ENCODE assay signal across 8 cellular contexts in the genomic region with DNA sequence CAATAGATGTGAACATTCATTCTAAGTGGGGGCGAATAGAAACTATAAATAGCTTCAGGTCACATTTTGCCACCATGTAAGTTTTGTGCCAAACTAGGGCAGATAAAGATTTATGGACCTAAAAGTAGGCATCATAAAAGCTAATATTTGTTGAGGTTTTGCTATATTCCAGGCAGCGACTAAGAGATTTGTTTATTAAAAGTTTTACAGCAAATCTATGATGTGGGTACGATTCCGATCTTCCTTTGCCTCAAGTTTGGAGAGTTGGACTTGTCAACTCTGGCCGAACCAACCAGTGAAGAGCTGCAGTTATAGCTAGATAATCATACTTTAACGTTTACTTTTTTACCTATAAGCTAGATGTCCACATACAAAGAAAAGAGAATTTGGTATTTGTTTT. TPM values are rescaled to one million over a fixed set of nuclear protein-coding genes. Genes with fewer than 3 reads are reported as not detected.
A peak's percentile ranks its signal among the peaks of the same experiment; 100 is the strongest.
DNase-seq lines count a peak whose midpoint lies in the region; ATAC-seq and TF ChIP-seq lines count a peak whose summit lies in the region.

No MANE protein-coding gene starts in this region.

- H3K9ac ChIP-seq in OCI-LY3 (ENCODE audit: low read length) (peak overlapping the region; percentile 97), endodermal cell (ENCODE audit: extremely low read depth, low read length, poor library complexity, severe bottlenecking) (peak overlapping the region; percentile 100)

- peaks cover 27% of the 10 kb centered on the region for H3K4me1 ChIP-seq in CD8-positive, alpha-beta T cell (ENCODE audit: insufficient read depth, low read length)
- H3K4me1 ChIP-seq in OCI-LY3 (ENCODE audit: low read length) (peaks cover 14% of the 10 kb centered on the region), endodermal cell (ENCODE audit: control insufficient read depth, insufficient read depth, low read length) (peaks cover 5% of the 10 kb centered on the region), osteoblast (ENCODE audit: insufficient read depth, low read length) (peaks cover 22% of the 10 kb centered on the region)

- H3K4me3 Mint-ChIP-seq in CD8-positive, alpha-beta T cell: peak overlapping the region; percentile 88
- H3K4me3 Mint-ChIP-seq in endodermal cell: peak overlapping the region; percentile 87

- H3K36me3 ChIP-seq in CD8-positive, alpha-beta T cell (ENCODE audit: insufficient read depth, low read length): peaks cover 2% of the 10 kb centered on the region
- H3K36me3 ChIP-seq in OCI-LY3 (replicated peaks; ENCODE audit: low read depth, low read length) (peaks cover 26% of the 10 kb centered on the region), endodermal cell (ENCODE audit: control insufficient read depth, insufficient read depth, low read length) (peaks cover 49% of the 10 kb centered on the region), osteoblast (ENCODE audit: insufficient read depth, low read length) (peaks cover 23% of the 10 kb centered on the region)

- intact Hi-C loops in CD8-positive, alpha-beta T cell (cut with DNase I, micrococcal nuclease): loop anchor here (2.0 to 10.0 kb wide), 9 partner anchors 18 to 1532 kb away; partner anchors contain the start of genes KTN1 (in 2 of the 2), FBXO34 (in 1 of the 2), PELI2 (in 1 of the 2) and SAMD4A (in 1 of the 2)

- CTCF ChIA-PET in CD8-positive, alpha-beta T cell (lab: Charles Lee): interaction anchor here (0.7 kb wide), 2 partner anchors 55 to 108 kb away, joined by 3 read pairs; no protein-coding TSS in a partner anchor

- H3K27me3 Mint-ChIP-seq in CD8-positive, alpha-beta T cell (ENCODE audit: low read depth): no peaks in the 10 kb centered on the region
- H3K27me3 Mint-ChIP-seq in endodermal cell (ENCODE audit: insufficient read depth): peaks cover 2% of the 10 kb centered on the region

- peak overlapping the region; percentile 100 for H3K4me3 ChIP-seq in CD8-positive, alpha-beta T cell (ENCODE audit: low read depth, low read length)
- H3K4me3 ChIP-seq in OCI-LY3 (ENCODE audit: low read length) (peak overlapping the region; percentile 94), endodermal cell (ENCODE audit: low read length) (peak overlapping the region; percentile 89), osteoblast (ENCODE audit: insufficient read depth, low read length) (peak overlapping the region; percentile 99)

- H3K27ac Mint-ChIP-seq in CD8-positive, alpha-beta T cell: peak overlapping the region; percentile 94
- H3K27ac Mint-ChIP-seq in endodermal cell: peak overlapping the region; percentile 98

- H2AFZ ChIP-seq in OCI-LY3 (ENCODE audit: low read depth, low read length): no peak overlapping the region
- H2AFZ ChIP-seq in osteoblast (ENCODE audit: low read length): no peak overlapping the region

- no peak for ATAC-seq in CD8-positive, alpha-beta T cell
- no peak for ATAC-seq in HG03354 (IDR thresholded peaks at IDR 0.05; ENCODE audit: poor library complexity, severe bottlenecking, unreplicated experiment)
- ATAC-seq in HG02798 (IDR thresholded peaks at IDR 0.05; ENCODE audit: poor library complexity, unreplicated experiment): no peak
- no peak for ATAC-seq in GM18867 (IDR thresholded peaks at IDR 0.05; ENCODE audit: unreplicated experiment)

- H3K4me1 Mint-ChIP-seq in CD8-positive, alpha-beta T cell (ENCODE audit: low read depth): peaks cover 51% of the 10 kb centered on the region
- H3K4me1 Mint-ChIP-seq in endodermal cell: peaks cover 22% of the 10 kb centered on the region

- no peak overlapping the region for H3K27ac ChIP-seq in CD8-positive, alpha-beta T cell (ENCODE audit: low read depth, low read length)
- H3K27ac ChIP-seq in OCI-LY3 (ENCODE audit: low read length): no peak overlapping the region
- H3K27ac ChIP-seq in endodermal cell (ENCODE audit: low read depth, low read length): no peak overlapping the region
- H3K27ac ChIP-seq in osteoblast (ENCODE audit: low read depth, low read length): peak overlapping the region; percentile 100

- no peaks in the 10 kb centered on the region for H3K9me3 ChIP-seq in CD8-positive, alpha-beta T cell (ENCODE audit: low read length)
- H3K9me3 ChIP-seq in OCI-LY3 (ENCODE audit: insufficient read depth, low read length) (no peaks in the 10 kb centered on the region), endodermal cell (ENCODE audit: control insufficient read depth, low read length) (peaks cover 5% of the 10 kb centered on the region), osteoblast (ENCODE audit: low read depth, low read length) (no peaks in the 10 kb centered on the region)

- no peaks in the 10 kb centered on the region for H3K9me3 Mint-ChIP-seq in CD8-positive, alpha-beta T cell
- H3K9me3 Mint-ChIP-seq in endodermal cell: no peaks in the 10 kb centered on the region

- H3K4me2 ChIP-seq in OCI-LY3 (ENCODE audit: low read length): peak overlapping the region; percentile 81
- peak overlapping the region; percentile 98 for H3K4me2 ChIP-seq in osteoblast (ENCODE audit: insufficient read depth, low read length)

- H4K20me1 ChIP-seq in OCI-LY3 (ENCODE audit: insufficient read depth, low read length) (peaks cover 54% of the 10 kb centered on the region), osteoblast (ENCODE audit: insufficient read depth, low read length) (peaks cover 37% of the 10 kb centered on the region)

- no peak for TF ChIP-seq CTCF in CD8-positive, alpha-beta T cell (IDR thresholded peaks at IDR 0.05)
- no peak for TF ChIP-seq CTCF in OCI-LY3 (IDR thresholded peaks at IDR 0.05; ENCODE audit: low read depth, low read length)
- TF ChIP-seq CTCF in endodermal cell (conservative IDR thresholded peaks at IDR 0.05): no peak
- no peak for TF ChIP-seq CTCF in osteoblast (IDR thresholded peaks at IDR 0.05; ENCODE audit: extremely low read depth, low read depth, low read length)

- H3K79me2 ChIP-seq in OCI-LY3 (ENCODE audit: low read length) (peaks cover 65% of the 10 kb centered on the region), osteoblast (ENCODE audit: insufficient read depth, low read length) (peaks cover 65% of the 10 kb centered on the region)

- no peak for DNase-seq in CD8-positive, alpha-beta T cell
- DNase-seq in endodermal cell (no peak), osteoblast (ENCODE audit: insufficient read length, low spot score, missing footprints) (no peak), foreskin melanocyte (no peak)

- POLR2A ChIA-PET in CD8-positive, alpha-beta T cell (lab: Charles Lee): interaction anchor here (1.4 to 3.3 kb wide), 2 partner anchors 22 to 27 kb away, joined by 6 to 16 read pairs; no protein-coding TSS in a partner anchor

- WGBS in endodermal cell (ENCODE audit: insufficient coverage in 1 of 2, insufficient read length in 1 of 2), 2 experiments: 87 to 93% methylated on average over 6 of the region's 6 CpGs

- no peaks in the 10 kb centered on the region for H3K27me3 ChIP-seq in CD8-positive, alpha-beta T cell (ENCODE audit: insufficient read depth, low read length)
- H3K27me3 ChIP-seq in OCI-LY3 (ENCODE audit: low read depth, low read length) (no peaks in the 10 kb centered on the region), endodermal cell (ENCODE audit: control insufficient read depth, insufficient read depth, low read length, poor library complexity, severe bottlenecking) (no peaks in the 10 kb centered on the region), osteoblast (ENCODE audit: insufficient read depth, low read length) (no peaks in the 10 kb centered on the region)

- peaks cover 22% of the 10 kb centered on the region for H3K36me3 Mint-ChIP-seq in CD8-positive, alpha-beta T cell
- H3K36me3 Mint-ChIP-seq in endodermal cell (ENCODE audit: low read depth): peaks cover 34% of the 10 kb centered on the region

RNA-seq across cellular contexts. Expression of gene MAPK1IP1L, which starts 1.6 kb away (rescaled TPM):
- 100 to 1,000 TPM; 207 to 212 TPM for total RNA-seq in CD8-positive, alpha-beta T cell
- 100 to 1,000 TPM; 122 to 153 TPM for total RNA-seq in endodermal cell
- 124 TPM for polyA plus RNA-seq in endodermal cell (2013, experiment 1 of 2)
- 111 TPM for polyA plus RNA-seq in endodermal cell (2013, experiment 2 of 2)
- total RNA-seq in osteoblast: 37.4 and 42.0 TPM in 2 replicates

RNA-seq across cellular contexts. Expression of gene SOCS4, which starts 26.0 kb away (rescaled TPM):
- 10 to 100 TPM; 22.6 to 24.0 TPM for total RNA-seq in CD8-positive, alpha-beta T cell
- total RNA-seq in endodermal cell: 10 to 100 TPM; 28.0 to 32.0 TPM
- polyA plus RNA-seq in endodermal cell (2013, experiment 1 of 2): 18.8 TPM
- polyA plus RNA-seq in endodermal cell (2013, experiment 2 of 2): 18.8 TPM
- 15.6 and 16.8 TPM in 2 replicates for total RNA-seq in osteoblast

RNA-seq across cellular contexts. Expression of gene WDHD1, which starts 26.1 kb away (rescaled TPM):
- total RNA-seq in CD8-positive, alpha-beta T cell: 1 to 10 TPM; 1.2 to 1.6 TPM
- total RNA-seq in endodermal cell (10 to 100 TPM; 63.4 to 99.3 TPM), osteoblast (4.3 and 9.4 TPM in 2 replicates)
- 34.0 TPM for polyA plus RNA-seq in endodermal cell (2013, experiment 1 of 2)
- 31.7 TPM for polyA plus RNA-seq in endodermal cell (2013, experiment 2 of 2)
